In genomic region chr5:176361437-176362097, GRCh38 we compare ENCODE assay signal across 8 cellular contexts. TPM values are rescaled to one million over a fixed set of nuclear protein-coding genes. Genes with fewer than 3 reads are reported as not detected.
DNase-seq lines count a peak whose midpoint lies in the region; ATAC-seq, FAIRE-seq and TF ChIP-seq lines count a peak whose summit lies in the region.

Gene KIAA1191, minus strand, starts transcription at chr5:176361764. Its CDS starts 2,256 bp downstream, at chr5:176359508.

- peaks cover 4% of the 10 kb centered on the region; the same call in 1 of the 2 replicates for H3K9me3 ChIP-seq in AG04450 (ENCODE audit: control insufficient read depth, insufficient read depth, low read length)
- no peaks in the 10 kb centered on the region for H3K9me3 ChIP-seq in breast epithelium
- no peaks in the 10 kb centered on the region for H3K9me3 ChIP-seq in iPS-20b (ENCODE audit: insufficient read depth, low read depth, low read length)
- no peaks in the 10 kb centered on the region for H3K9me3 ChIP-seq in small intestine (ENCODE audit: control insufficient read depth, low read depth)

- WGBS in small intestine, 3 donors: 0% methylated on average over 41 to 50 of the region's 50 CpGs

- peak; percentile 30; the same call in 1 of the 2 replicates for TF ChIP-seq CTCF in AG04450 (IDR thresholded peaks at IDR 0.05; ENCODE audit: low read depth, low read length)
- peak; percentile 35 for TF ChIP-seq CTCF in VCaP (conservative IDR thresholded peaks at IDR 0.05)
- TF ChIP-seq CTCF in breast epithelium (IDR thresholded peaks at IDR 0.05): no peak

- H3K27ac ChIP-seq in AG04450 (ENCODE audit: low read depth, low read length) (peak within 1 kb of the TSS; percentile 39), VCaP (peak within 1 kb of the TSS; percentile 91), breast epithelium (peak within 1 kb of the TSS; percentile 78 to 79), iPS-20b (ENCODE audit: low read length) (peak within 1 kb of the TSS; percentile 57), small intestine (ENCODE audit: low read depth in 1 of 2, low read length in 1 of 2) (peak within 1 kb of the TSS; percentile 66 to 73)

- POLR2A ChIA-PET in AG04450 (lab: Yijun Ruan, JAX): interaction anchor here (0.7 to 0.8 kb wide), 2 partner anchors 175 to 210 kb away, joined by 3 read pairs; no protein-coding TSS in a partner anchor

- H3K4me3 ChIP-seq in AG04450 (ENCODE audit: low read depth, low read length): peak within 1 kb of the TSS; percentile 95
- peak within 1 kb of the TSS; percentile 83 to 97 (median 93) for H3K4me3 ChIP-seq in breast epithelium
- H3K4me3 ChIP-seq in iPS-20b (ENCODE audit: low read length): peak within 1 kb of the TSS; percentile 92
- H3K4me3 ChIP-seq in small intestine (ENCODE audit: low read depth in 1 of 2, low read length in 2 of 2): peak within 1 kb of the TSS; percentile 84 to 87

- peak within 1 kb of the TSS; percentile 94 for H3K9ac ChIP-seq in iPS-20b (ENCODE audit: low read depth, low read length)

- H3K4me1 ChIP-seq in breast epithelium (no peaks in the 10 kb centered on the region), iPS-20b (ENCODE audit: insufficient read depth, low read length) (0 out of 2 replicates have a peak, but pooled peaks cover 5% of the 10 kb centered on the region), small intestine (ENCODE audit: control insufficient read depth in 2 of 2, insufficient read depth in 1 of 2, low read depth in 1 of 2, low read length in 1 of 2) (peaks cover 0 to 4% of the 10 kb centered on the region in 2 donors)

- no peaks in the 10 kb centered on the region for H3K36me3 ChIP-seq in breast epithelium
- peaks cover 23% of the 10 kb centered on the region for H3K36me3 ChIP-seq in iPS-20b (ENCODE audit: insufficient read depth, low read depth, low read length)
- H3K36me3 ChIP-seq in small intestine (ENCODE audit: control insufficient read depth in 2 of 2, insufficient read depth in 2 of 2, low read length in 2 of 2): peaks cover 0 to 2% of the 10 kb centered on the region in 2 donors

- TF ChIP-seq POLR2A in breast epithelium (IDR thresholded peaks at IDR 0.05): no peak

- intact Hi-C loops in breast epithelium (cut with DNase I; ENCODE audit: low total_unique reads): no loop called here

- H3K27me3 ChIP-seq in AG04450 (ENCODE audit: control insufficient read depth, insufficient read depth, low read length) (no peaks in the 10 kb centered on the region), breast epithelium (no peaks in the 10 kb centered on the region), iPS-20b (ENCODE audit: insufficient read depth, low read length) (peaks cover 49% of the 10 kb centered on the region), small intestine (ENCODE audit: control insufficient read depth in 2 of 2, insufficient read depth in 2 of 2, low read length in 2 of 2) (no peaks in the 10 kb centered on the region)

- CTCF ChIA-PET in AG04450 (lab: Charles Lee): interaction anchor here (0.7 to 2.8 kb wide), 5 partner anchors 87 to 632 kb away, joined by 3 to 13 read pairs (median 4); partner anchors contain the start of gene FAF2

- ATAC-seq in GM18870 (IDR thresholded peaks at IDR 0.05; ENCODE audit: unreplicated experiment): peak; percentile 82
- peak; percentile 92 for ATAC-seq in HG03135 (IDR thresholded peaks at IDR 0.05; ENCODE audit: unreplicated experiment)

- peak; percentile 63 for DNase-seq in AG04450 (ENCODE audit: low read depth, low spot score)
- peak; percentile 86 for DNase-seq in NCI-H2196 (lab: John Stamatoyannopoulos, UW; ENCODE audit: unreplicated experiment)
- DNase-seq in breast epithelium (ENCODE audit: low spot score in 2 of 2): peak; percentile 87 to 92
- peak; percentile 92 for DNase-seq in small intestine

- FAIRE-seq in small intestine (lab: Jason Lieb, UNC): no peak

RNA-seq across cellular contexts. Expression of gene KIAA1191, which starts in this region (rescaled TPM):
- 98.3 and 113 TPM in 2 replicates for polyA plus RNA-seq in AG04450 (2011; rRNA removed)
- 113 and 129 TPM in 2 replicates for polyA minus RNA-seq in AG04450 (2011; rRNA and poly(A)+ RNA removed)
- 100 to 1,000 TPM in 1 of 3 donors, 10 to 100 TPM in 2; 82.2 to 102 (median 90.7) TPM for total RNA-seq in breast epithelium
- 10 to 100 TPM; 43.7 to 96.4 (median 73.5) TPM for polyA plus RNA-seq in small intestine

Comparison
In these comparisons a context has a peak if more than half of its experiments do, and no peak if none do; other contexts are left out.
1. Peak in every context shown above with its lines: DNase-seq, ATAC-seq, H3K4me3 ChIP-seq and H3K27ac ChIP-seq.
2. H3K27ac ChIP-seq: peak in every context shown above with its lines; median percentile 91 in VCaP; 78 in breast epithelium; 70 in small intestine; 57 in iPS-20b; 39 in AG04450.
3. CTCF ChIP-seq: peak in AG04450 (single experiment) and VCaP (single experiment); none in breast epithelium (0 of 3).